ENCODE assay signal across 9 cellular contexts in genomic region chr1:27299385-27300252, GRCh38.
A peak's percentile ranks its signal among the peaks of the same experiment; 100 is the strongest.
DNase-seq lines count a peak whose midpoint lies in the region; ATAC-seq lines count a peak whose summit lies in the region.
"Had no signal": no experiment of that assay in that cellular context is flagged by ENCODE, and none has a peak within 500 bp of the region (broad histone marks: within the 10 kb centered on the region; RNA-seq: fewer than 3 reads in every experiment).

No MANE protein-coding gene starts in this region.

- no peak for ATAC-seq in central memory CD8-positive, alpha-beta T cell (replicated peaks; ENCODE audit: extremely low read depth, poor library complexity, severe bottlenecking)
- no peak for ATAC-seq in GM19324 (IDR thresholded peaks at IDR 0.05; ENCODE audit: low FRiP score, unreplicated experiment)

- H3K4me3 Mint-ChIP-seq in central memory CD8-positive, alpha-beta T cell, result no peak overlapping the region
- H3K4me3 Mint-ChIP-seq: B cell had no signal

- H3K27me3 Mint-ChIP-seq in central memory CD8-positive, alpha-beta T cell, result no peaks in the 10 kb centered on the region
- H3K27me3 Mint-ChIP-seq: B cell had no signal

- DNase-seq in NCI-H1417 (lab: John Stamatoyannopoulos, UW) (peak; percentile 11 to 40 (median 16)), NCI-H1417 treated with DMSO at 0.1 percent for 48 hours (lab: John Stamatoyannopoulos, UW) (no peak), kidney glomerular epithelial cell (lab: John Stamatoyannopoulos, UW) (peak; percentile 87), stromal cell of bone marrow (ENCODE audit: low read depth) (peak; percentile 84), NCI-H146 (lab: John Stamatoyannopoulos, UW) (no peak)
- no peak for DNase-seq in central memory CD8-positive, alpha-beta T cell (ENCODE audit: low spot score in 2 of 2)
- DNase-seq in stimulated activated CD4-positive, alpha-beta T cell treated with anti-CD3 and anti-CD28 coated beads, Interleukin-12 subunit alpha, Interleukin-12 subunit beta, amount 100 ng/mL, for 4 hours, result no peak

- H3K4me1 Mint-ChIP-seq in central memory CD8-positive, alpha-beta T cell, result peaks cover 4% of the 10 kb centered on the region

- no peaks in the 10 kb centered on the region for H3K9me3 Mint-ChIP-seq in central memory CD8-positive, alpha-beta T cell

- peaks cover 26% of the 10 kb centered on the region for H3K36me3 Mint-ChIP-seq in central memory CD8-positive, alpha-beta T cell (ENCODE audit: insufficient read depth)

- H3K27ac Mint-ChIP-seq in central memory CD8-positive, alpha-beta T cell (ENCODE audit: low read depth), result peak overlapping the region; percentile 35
- H3K27ac Mint-ChIP-seq: B cell had no signal

Comparison
In these comparisons a context has a peak if more than half of its experiments do, and no peak if none do; other contexts are left out.
1. DNase-seq: peak in NCI-H1417 (3 of 3), kidney glomerular epithelial cell (single experiment) and stromal cell of bone marrow (single experiment); none in NCI-H1417 treated with DMSO at 0.1 percent for 48 hours (single experiment), central memory CD8-positive, alpha-beta T cell (0 of 2), stimulated activated CD4-positive, alpha-beta T cell treated with anti-CD3 and anti-CD28 coated beads, Interleukin-12 subunit alpha, Interleukin-12 subunit beta, amount 100 ng/mL, for 4 hours (single experiment) and NCI-H146 (single experiment).